Comparison of ENCODE assay signal across 8 cellular contexts in the genomic region with DNA sequence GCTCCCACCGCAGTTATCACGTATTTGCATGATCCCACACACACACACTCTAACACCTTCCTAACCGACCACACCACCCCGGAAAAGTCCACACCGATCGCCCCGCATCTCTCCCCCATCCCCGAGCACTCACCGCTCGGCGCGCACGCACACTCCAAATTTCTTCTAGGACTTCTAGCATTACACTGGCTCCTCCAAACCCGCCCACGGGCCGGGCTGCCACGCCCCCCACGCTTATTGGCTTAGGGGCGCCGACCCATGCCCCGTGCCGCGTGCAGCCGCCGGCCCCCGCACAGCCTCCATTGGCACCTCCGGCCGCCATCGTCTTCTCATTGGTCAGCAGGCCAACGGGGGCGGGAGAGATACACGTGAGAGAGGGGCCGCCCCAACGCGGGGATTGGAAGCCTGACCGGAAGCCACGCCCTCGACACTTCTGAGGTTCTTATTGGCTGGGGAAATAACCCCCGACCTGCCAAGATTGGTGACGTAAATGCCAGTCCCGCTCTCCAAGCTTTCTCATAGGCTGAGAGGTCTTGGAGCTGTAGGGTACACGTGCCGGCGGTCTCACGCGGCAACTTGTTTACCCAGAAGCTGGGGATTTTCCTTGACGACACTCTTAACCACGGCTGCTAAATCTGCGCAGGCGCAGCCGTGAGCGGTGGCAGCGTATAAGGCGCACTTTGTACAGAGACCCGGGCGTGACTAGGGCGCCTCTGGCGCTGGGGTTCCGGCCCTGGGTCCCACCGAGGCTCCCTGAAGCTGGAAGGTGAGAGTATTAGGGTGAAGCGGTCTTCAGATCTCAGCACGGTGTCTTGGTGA. TPM values are rescaled to one million over a fixed set of nuclear protein-coding genes. Genes with fewer than 3 reads are reported as not detected.
DNase-seq lines count a peak whose midpoint lies in the region; ATAC-seq and TF ChIP-seq lines count a peak whose summit lies in the region.

No MANE protein-coding gene starts in this region.

- intact Hi-C loops in OCI-LY7 (cut with micrococcal nuclease; ENCODE audit: unreplicated experiment) = loop anchor here (1.0 to 10.0 kb wide), 4 partner anchors 18 to 322 kb away; a partner anchor contains a TSS

- H3K36me3 ChIP-seq in OCI-LY7 (ENCODE audit: insufficient read depth, low read length) (peaks cover 25% of the 10 kb centered on the region), esophagus (ENCODE audit: control insufficient read depth in 2 of 2, insufficient read depth in 2 of 2, low read length in 1 of 2) (peaks cover 0 to 9% of the 10 kb centered on the region in 2 donors), mucosa of stomach (ENCODE audit: control insufficient read depth, insufficient read depth, low read length) (peaks cover 5% of the 10 kb centered on the region)

- peak overlapping the region; percentile 95 for H3K4me2 ChIP-seq in OCI-LY7 (ENCODE audit: low read length)

- CTCF ChIA-PET in OCI-LY7 (lab: Charles Lee; ENCODE audit: unreplicated experiment) = interaction anchor here (0.6 to 1.0 kb wide), 4 partner anchors 19 to 97 kb away, joined by 3 read pairs; no protein-coding TSS in a partner anchor

- DNase-seq in DMS153 (lab: John Stamatoyannopoulos, UW) (peak; percentile 98), HuH-7.5 (ENCODE audit: low spot score) (peak; percentile 98), OCI-LY7 (ENCODE audit: low spot score) (peak; percentile 100), activated T-cell treated with anti-CD3 and anti-CD28 coated beads for 48 hours (ENCODE audit: low read depth) (peak; percentile 100)
- DNase-seq in stimulated activated CD8-positive, alpha-beta memory T cell treated with anti-CD3 and anti-CD28 coated beads, Interleukin-7, amount 100 ng/mL, for 1 hour (ENCODE audit: low read depth in 2 of 2) = peak; percentile 99 to 100

- no peaks in the 10 kb centered on the region for H3K9me2 ChIP-seq in OCI-LY7 (ENCODE audit: insufficient read depth, low read length)

- H3K4me3 ChIP-seq in OCI-LY7 (ENCODE audit: low read depth, low read length, poor library complexity, severe bottlenecking) (peak overlapping the region; percentile 75), esophagus (ENCODE audit: low read depth in 1 of 2, low read length in 2 of 2) (peak overlapping the region; percentile 85 to 87), mucosa of stomach (ENCODE audit: low read length) (peak overlapping the region; percentile 99)

- H4K20me1 ChIP-seq in OCI-LY7 (ENCODE audit: insufficient read depth, low read length) = no peaks in the 10 kb centered on the region

- no peaks in the 10 kb centered on the region for H3K27me3 ChIP-seq in esophagus (ENCODE audit: control insufficient read depth in 1 of 2, insufficient read depth in 2 of 2, low read length in 2 of 2)
- H3K27me3 ChIP-seq in mucosa of stomach (ENCODE audit: control insufficient read depth, insufficient read depth, low read length) = no peaks in the 10 kb centered on the region

- H3K27ac ChIP-seq in OCI-LY7 (ENCODE audit: low read depth, low read length, poor library complexity, severe bottlenecking) = peak overlapping the region; percentile 80
- peak overlapping the region; percentile 100 for H3K27ac ChIP-seq in esophagus (ENCODE audit: low read depth in 2 of 2, low read length in 1 of 2)

- peak; percentile 43; the same call in 1 of the 2 replicates for TF ChIP-seq CTCF in OCI-LY7 (conservative IDR thresholded peaks at IDR 0.05; ENCODE audit: low read length)

- peaks cover 5% of the 10 kb centered on the region; the same call in 1 of the 2 replicates for H3K79me2 ChIP-seq in OCI-LY7 (ENCODE audit: insufficient read depth, low read depth, low read length)

- POLR2A ChIA-PET in OCI-LY7 (lab: Charles Lee) = interaction anchor here (0.8 to 1.9 kb wide), 6 partner anchors 11 to 30 kb away, joined by 3 to 18 read pairs (median 4); no protein-coding TSS in a partner anchor

- H3K4me1 ChIP-seq in OCI-LY7 (ENCODE audit: insufficient read depth, low read length, poor library complexity, severe bottlenecking) (peaks cover 60% of the 10 kb centered on the region), esophagus (ENCODE audit: control insufficient read depth in 2 of 2, insufficient read depth in 2 of 2, low read length in 1 of 2) (peaks cover 0 to 18% of the 10 kb centered on the region in 2 donors), mucosa of stomach (ENCODE audit: control insufficient read depth, insufficient read depth, low read length) (peaks cover 66% of the 10 kb centered on the region)

- ATAC-seq in GM21528 (IDR thresholded peaks at IDR 0.05; ENCODE audit: low FRiP score, unreplicated experiment) = peak; percentile 81

- peak overlapping the region; percentile 59; the same call in 1 of the 2 replicates for H2AFZ ChIP-seq in OCI-LY7 (ENCODE audit: low read length)

- 0% methylated on average over 62 of the region's 62 CpGs for WGBS in esophagus, 2 donors

- BruUV-seq in OCI-LY7 (replicated peaks; lab: Mats Ljungman, UMichigan) = no TSS peak

- peak overlapping the region; percentile 100 for H3K9ac ChIP-seq in mucosa of stomach (ENCODE audit: low read length)

- H3K9me3 ChIP-seq in OCI-LY7 (ENCODE audit: low read length) (no peaks in the 10 kb centered on the region), esophagus (ENCODE audit: control insufficient read depth in 2 of 2, insufficient read depth in 1 of 2, low read depth in 1 of 2, low read length in 1 of 2) (no peaks in the 10 kb centered on the region), mucosa of stomach (ENCODE audit: control insufficient read depth, low read length) (no peaks in the 10 kb centered on the region)

RNA-seq across cellular contexts. Expression of a gene that starts 4.2 kb away (rescaled TPM):
- total RNA-seq in OCI-LY7 (2014; rRNA removed; shearing (Covaris generic)) = 13.9 and 15.4 TPM in 2 replicates
- total RNA-seq in OCI-LY7 (2022) = 38.0 and 48.0 TPM in 2 replicates
- polyA plus RNA-seq in esophagus = 10 to 100 TPM; 44.7 to 85.2 TPM

RNA-seq across cellular contexts. Expression of a gene that starts 6.4 kb away (rescaled TPM):
- 10.4 and 21.2 TPM in 2 replicates for total RNA-seq in OCI-LY7 (2014; rRNA removed; shearing (Covaris generic))
- total RNA-seq in OCI-LY7 (2022) = 40.9 and 45.1 TPM in 2 replicates
- 10 to 100 TPM; 21.9 to 22.4 TPM for polyA plus RNA-seq in esophagus

RNA-seq across cellular contexts. Expression of a gene that starts 19.8 kb away (rescaled TPM):
- 34.6 and 57.0 TPM in 2 replicates for total RNA-seq in OCI-LY7 (2014; rRNA removed; shearing (Covaris generic))
- total RNA-seq in OCI-LY7 (2022) = 43.9 and 45.4 TPM in 2 replicates
- polyA plus RNA-seq in esophagus = 1 to 10 TPM; 5.6 to 8.9 TPM

RNA-seq across cellular contexts. Expression of a gene that starts 32.5 kb away (rescaled TPM):
- total RNA-seq in OCI-LY7 (2014; rRNA removed; shearing (Covaris generic)) = 0.44 and 0.75 TPM in 2 replicates
- 4.6 and 5.8 TPM in 2 replicates for total RNA-seq in OCI-LY7 (2022)
- under 1 TPM; 0.15 to 0.24 TPM for polyA plus RNA-seq in esophagus

RNA-seq across cellular contexts. Expression of a gene that starts 33.6 kb away (rescaled TPM):
- total RNA-seq in OCI-LY7 (2014; rRNA removed; shearing (Covaris generic)) = 13.9 and 14.3 TPM in 2 replicates
- 12.0 and 12.7 TPM in 2 replicates for total RNA-seq in OCI-LY7 (2022)
- polyA plus RNA-seq in esophagus = 1 to 10 TPM; 3.3 to 8.2 TPM

Comparison
In these comparisons a context has a peak if more than half of its experiments do, and no peak if none do; other contexts are left out.
1. Peak in every context shown above with its lines: DNase-seq, ATAC-seq, H3K4me3 ChIP-seq and H3K27ac ChIP-seq.